Comparison of ENCODE assay signal across 1 cellular context in genomic region chrX:101931494-101932248, GRCh38.
TF ChIP-seq lines count a peak whose summit lies in the region.

Gene ZMAT1 (minus strand): TSS chrX:101932027. CDS start chrX:101932008, 19 bp downstream.

TF ChIP-seq in GM12878, 131 proteins besides CTCF, POLR2A, EP300 and RAD21 (continued from another document and continues in another):
- TF ChIP-seq ETV6 (conservative IDR thresholded peaks at IDR 0.05 in 1 of 2, IDR thresholded peaks at IDR 0.05 in 1 of 2; ENCODE audit: borderline replicate concordance in 1 of 2, low read depth in 1 of 2) = no peak
- no peak for TF ChIP-seq BRCA1 (IDR thresholded peaks at IDR 0.05; ENCODE audit: low read depth, low read length)
- no peak for TF ChIP-seq ZNF24 (IDR thresholded peaks at IDR 0.05)
- TF ChIP-seq ATF7 (IDR thresholded peaks at IDR 0.05; ENCODE audit: low read depth) = 0 out of 2 replicates have a peak, but pooled peaks have one; percentile 17
- no peak for TF ChIP-seq SUZ12 (IDR thresholded peaks at IDR 0.05; ENCODE audit: unreplicated experiment)
- TF ChIP-seq NR2F1 (conservative IDR thresholded peaks at IDR 0.05) = peak; percentile 12; the same call in 1 of the 2 replicates
- 0 out of 2 replicates have a peak, but pooled peaks have one; percentile 34 for TF ChIP-seq CREM (IDR thresholded peaks at IDR 0.05; ENCODE audit: low read depth)
- 0 out of 2 replicates have a peak, but pooled peaks have one; percentile 39 for TF ChIP-seq MAX (IDR thresholded peaks at IDR 0.05; ENCODE audit: low read depth, low read length)
- no peak for TF ChIP-seq TBL1XR1 (IDR thresholded peaks at IDR 0.05; ENCODE audit: low read depth, low read length)
- no peak for TF ChIP-seq CHD1 (IDR thresholded peaks at IDR 0.05; ENCODE audit: low read depth, low read length)
- TF ChIP-seq MYC (IDR thresholded peaks at IDR 0.05; ENCODE audit: insufficient read depth, insufficient read length, insufficient replicate concordance, low read length, severe bottlenecking) = no peak
- TF ChIP-seq NFXL1 (IDR thresholded peaks at IDR 0.05; ENCODE audit: borderline replicate concordance) = no peak
- no peak for TF ChIP-seq MTA3 (IDR thresholded peaks at IDR 0.05; ENCODE audit: borderline replicate concordance, low read length)
- TF ChIP-seq NR2C1 (IDR thresholded peaks at IDR 0.05) = 0 out of 2 replicates have a peak, but pooled peaks have one; percentile 17
- TF ChIP-seq HSF1 (IDR thresholded peaks at IDR 0.05; ENCODE audit: low read depth, low read length) = no peak
- TF ChIP-seq IRF5 (IDR thresholded peaks at IDR 0.05; ENCODE audit: borderline replicate concordance) = no peak
- no peak for TF ChIP-seq MTA2 (IDR thresholded peaks at IDR 0.05; ENCODE audit: low read depth)
- no peak for TF ChIP-seq MLLT1 (IDR thresholded peaks at IDR 0.05)
- TF ChIP-seq CREB1 (IDR thresholded peaks at IDR 0.05; ENCODE audit: low read depth) = peak; percentile 73
- no peak for TF ChIP-seq NBN (IDR thresholded peaks at IDR 0.05)
- TF ChIP-seq SRF (IDR thresholded peaks at IDR 0.05; ENCODE audit: low read depth in 2 of 2, low read length in 2 of 2) = 0 out of 4 replicates have a peak, but pooled peaks of 1 of the 2 experiments have one; percentile 6
- no peak for TF ChIP-seq ZSCAN29 (IDR thresholded peaks at IDR 0.05)
- TF ChIP-seq MYB (IDR thresholded peaks at IDR 0.05; ENCODE audit: borderline replicate concordance, low read depth, low read length) = no peak
- TF ChIP-seq DPF2 (IDR thresholded peaks at IDR 0.05) = no peak
- no peak for TF ChIP-seq ZBTB40 (IDR thresholded peaks at IDR 0.05; ENCODE audit: borderline replicate concordance)
- TF ChIP-seq ASH2L (IDR thresholded peaks at IDR 0.05; ENCODE audit: borderline replicate concordance, low read depth) = no peak
- no peak for TF ChIP-seq GATAD2B (conservative IDR thresholded peaks at IDR 0.05; ENCODE audit: low read depth)
- peak; percentile 50; the same call in 1 of the 2 replicates for TF ChIP-seq TAF1 (IDR thresholded peaks at IDR 0.05; ENCODE audit: borderline replicate concordance, low read depth, low read length)
- TF ChIP-seq ZNF687 (IDR thresholded peaks at IDR 0.05) = no peak
- TF ChIP-seq PBX3 (IDR thresholded peaks at IDR 0.05; ENCODE audit: insufficient replicate concordance, low read depth, low read length) = no peak
- TF ChIP-seq REST (IDR thresholded peaks at IDR 0.05; ENCODE audit: low read depth, low read length) = no peak
- TF ChIP-seq IKZF1 (conservative IDR thresholded peaks at IDR 0.05) = peak; percentile 22; the same call in 1 of the 2 replicates
- no peak for TF ChIP-seq NKRF (conservative IDR thresholded peaks at IDR 0.05)
- TF ChIP-seq RFX5 (IDR thresholded peaks at IDR 0.05; ENCODE audit: low read depth, low read length) = no peak
- TF ChIP-seq RAD51 (IDR thresholded peaks at IDR 0.05) = no peak
- TF ChIP-seq SIX5 (IDR thresholded peaks at IDR 0.05; ENCODE audit: low read depth, low read length, severe bottlenecking) = no peak
- TF ChIP-seq BACH1 (IDR thresholded peaks at IDR 0.05; ENCODE audit: borderline replicate concordance) = no peak; the same call in 1 of the 2 replicates
- no peak for TF ChIP-seq BHLHE40 (IDR thresholded peaks at IDR 0.05; ENCODE audit: borderline replicate concordance in 1 of 2, low read depth in 2 of 2, low read length in 1 of 2)
- no peak for TF ChIP-seq PML (IDR thresholded peaks at IDR 0.05; ENCODE audit: low read length)
- no peak for TF ChIP-seq SREBF2 (IDR thresholded peaks at IDR 0.05; ENCODE audit: low read length)
